In the genomic region with DNA sequence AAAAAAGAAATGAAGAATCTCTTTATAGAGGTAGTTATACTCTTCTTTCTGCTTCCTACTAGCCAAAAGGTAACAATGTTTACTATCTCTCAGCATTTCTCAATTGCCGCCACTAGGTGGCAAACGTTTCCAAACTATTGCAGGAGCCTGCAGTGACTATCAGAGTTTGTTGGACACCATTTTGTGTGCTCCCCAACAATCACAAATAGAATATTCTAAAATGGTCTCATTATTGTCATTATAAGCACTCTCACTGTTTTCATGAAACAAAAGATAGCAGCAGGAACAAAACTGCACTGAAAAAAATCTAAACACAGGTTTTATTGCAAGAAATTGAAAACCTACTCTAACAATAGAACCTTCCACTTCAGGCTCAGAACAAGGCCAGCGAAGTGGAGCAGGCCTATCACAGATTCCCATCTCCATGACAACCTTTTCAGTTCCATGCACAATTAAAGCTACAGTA, we compare ENCODE assay signal across 1 cellular context.
A peak's percentile ranks its signal among the peaks of the same experiment; 100 is the strongest.
TF ChIP-seq lines count a peak whose summit lies in the region.

No MANE protein-coding gene starts in this region.

TF ChIP-seq in HepG2, 621 proteins besides CTCF, POLR2A, EP300 and RAD21 (continued from another document):
- no peak for TF ChIP-seq ZNF501 (CRISPR knock-in tag; IDR thresholded peaks at IDR 0.05)
- TF ChIP-seq CHD2 (IDR thresholded peaks at IDR 0.05; ENCODE audit: low read depth, low read length) = no peak
- TF ChIP-seq ZSCAN30 (CRISPR knock-in tag; IDR thresholded peaks at IDR 0.05) = no peak
- TF ChIP-seq FOXA3 (CRISPR knock-in tag; IDR thresholded peaks at IDR 0.05) = 0 out of 2 replicates have a peak, but pooled peaks have one; percentile 30
- TF ChIP-seq SP1 (IDR thresholded peaks at IDR 0.05) = no peak
- TF ChIP-seq SP1 (CRISPR knock-in tag; IDR thresholded peaks at IDR 0.05) = no peak
- TF ChIP-seq MATR3 (CRISPR knock-in tag; IDR thresholded peaks at IDR 0.05) = no peak
- TF ChIP-seq KMT2A (CRISPR knock-in tag; IDR thresholded peaks at IDR 0.05) = no peak
- no peak for TF ChIP-seq GTF2F1 (IDR thresholded peaks at IDR 0.05; ENCODE audit: low read length)
- no peak for TF ChIP-seq HDAC2 (CRISPR knock-in tag; IDR thresholded peaks at IDR 0.05)
- TF ChIP-seq, protein P1, sequence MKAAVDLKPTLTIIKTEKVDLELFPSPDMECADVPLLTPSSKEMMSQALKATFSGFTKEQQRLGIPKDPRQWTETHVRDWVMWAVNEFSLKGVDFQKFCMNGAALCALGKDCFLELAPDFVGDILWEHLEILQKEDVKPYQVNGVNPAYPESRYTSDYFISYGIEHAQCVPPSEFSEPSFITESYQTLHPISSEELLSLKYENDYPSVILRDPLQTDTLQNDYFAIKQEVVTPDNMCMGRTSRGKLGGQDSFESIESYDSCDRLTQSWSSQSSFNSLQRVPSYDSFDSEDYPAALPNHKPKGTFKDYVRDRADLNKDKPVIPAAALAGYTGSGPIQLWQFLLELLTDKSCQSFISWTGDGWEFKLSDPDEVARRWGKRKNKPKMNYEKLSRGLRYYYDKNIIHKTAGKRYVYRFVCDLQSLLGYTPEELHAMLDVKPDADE (CRISPR knock-in tag; IDR thresholded peaks at IDR 0.05) = no peak
- 0 out of 2 replicates have a peak, but pooled peaks have one; percentile 30 for TF ChIP-seq MIXL1 (CRISPR knock-in tag; IDR thresholded peaks at IDR 0.05)
- TF ChIP-seq NRL (CRISPR knock-in tag; IDR thresholded peaks at IDR 0.05; ENCODE audit: borderline replicate concordance) = no peak
- no peak for TF ChIP-seq ZNF607 (CRISPR knock-in tag; IDR thresholded peaks at IDR 0.05; ENCODE audit: borderline replicate concordance)
- TF ChIP-seq ASH2L (IDR thresholded peaks at IDR 0.05; ENCODE audit: insufficient read length, low read depth, low read length) = no peak
- no peak for TF ChIP-seq JUN (CRISPR knock-in tag; IDR thresholded peaks at IDR 0.05)
- no peak for TF ChIP-seq CENPX (CRISPR knock-in tag; IDR thresholded peaks at IDR 0.05)
- peak; percentile 44; the same call in 1 of the 2 replicates for TF ChIP-seq POGZ (CRISPR knock-in tag; IDR thresholded peaks at IDR 0.05)
- TF ChIP-seq ZMYM3 (CRISPR knock-in tag; IDR thresholded peaks at IDR 0.05) = no peak
- no peak for TF ChIP-seq RARG (CRISPR knock-in tag; IDR thresholded peaks at IDR 0.05; ENCODE audit: low read depth)
- TF ChIP-seq ZZZ3 (CRISPR knock-in tag; IDR thresholded peaks at IDR 0.05; ENCODE audit: borderline replicate concordance) = no peak
- no peak for TF ChIP-seq MTF1 (CRISPR knock-in tag; IDR thresholded peaks at IDR 0.05)
- TF ChIP-seq STAG1 (CRISPR knock-in tag; IDR thresholded peaks at IDR 0.05) = peak; percentile 90
- TF ChIP-seq, protein P2, sequence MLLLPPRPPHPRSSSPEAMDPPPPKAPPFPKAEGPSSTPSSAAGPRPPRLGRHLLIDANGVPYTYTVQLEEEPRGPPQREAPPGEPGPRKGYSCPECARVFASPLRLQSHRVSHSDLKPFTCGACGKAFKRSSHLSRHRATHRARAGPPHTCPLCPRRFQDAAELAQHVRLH (CRISPR knock-in tag; IDR thresholded peaks at IDR 0.05; ENCODE audit: borderline replicate concordance, low read depth) = no peak
- TF ChIP-seq, protein P3, sequence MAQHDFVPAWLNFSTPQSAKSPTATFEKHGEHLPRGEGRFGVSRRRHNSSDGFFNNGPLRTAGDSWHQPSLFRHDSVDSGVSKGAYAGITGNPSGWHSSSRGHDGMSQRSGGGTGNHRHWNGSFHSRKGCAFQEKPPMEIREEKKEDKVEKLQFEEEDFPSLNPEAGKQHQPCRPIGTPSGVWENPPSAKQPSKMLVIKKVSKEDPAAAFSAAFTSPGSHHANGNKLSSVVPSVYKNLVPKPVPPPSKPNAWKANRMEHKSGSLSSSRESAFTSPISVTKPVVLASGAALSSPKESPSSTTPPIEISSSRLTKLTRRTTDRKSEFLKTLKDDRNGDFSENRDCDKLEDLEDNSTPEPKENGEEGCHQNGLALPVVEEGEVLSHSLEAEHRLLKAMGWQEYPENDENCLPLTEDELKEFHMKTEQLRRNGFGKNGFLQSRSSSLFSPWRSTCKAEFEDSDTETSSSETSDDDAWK (CRISPR knock-in tag; IDR thresholded peaks at IDR 0.05) = no peak
- no peak for TF ChIP-seq NAIF1 (CRISPR knock-in tag; IDR thresholded peaks at IDR 0.05; ENCODE audit: borderline replicate concordance)
- no peak for TF ChIP-seq NFIC (IDR thresholded peaks at IDR 0.05; ENCODE audit: low read length)
- TF ChIP-seq CEBPB (IDR thresholded peaks at IDR 0.05; ENCODE audit: borderline replicate concordance, low read depth, low read length) = no peak
- TF ChIP-seq, protein P4, sequence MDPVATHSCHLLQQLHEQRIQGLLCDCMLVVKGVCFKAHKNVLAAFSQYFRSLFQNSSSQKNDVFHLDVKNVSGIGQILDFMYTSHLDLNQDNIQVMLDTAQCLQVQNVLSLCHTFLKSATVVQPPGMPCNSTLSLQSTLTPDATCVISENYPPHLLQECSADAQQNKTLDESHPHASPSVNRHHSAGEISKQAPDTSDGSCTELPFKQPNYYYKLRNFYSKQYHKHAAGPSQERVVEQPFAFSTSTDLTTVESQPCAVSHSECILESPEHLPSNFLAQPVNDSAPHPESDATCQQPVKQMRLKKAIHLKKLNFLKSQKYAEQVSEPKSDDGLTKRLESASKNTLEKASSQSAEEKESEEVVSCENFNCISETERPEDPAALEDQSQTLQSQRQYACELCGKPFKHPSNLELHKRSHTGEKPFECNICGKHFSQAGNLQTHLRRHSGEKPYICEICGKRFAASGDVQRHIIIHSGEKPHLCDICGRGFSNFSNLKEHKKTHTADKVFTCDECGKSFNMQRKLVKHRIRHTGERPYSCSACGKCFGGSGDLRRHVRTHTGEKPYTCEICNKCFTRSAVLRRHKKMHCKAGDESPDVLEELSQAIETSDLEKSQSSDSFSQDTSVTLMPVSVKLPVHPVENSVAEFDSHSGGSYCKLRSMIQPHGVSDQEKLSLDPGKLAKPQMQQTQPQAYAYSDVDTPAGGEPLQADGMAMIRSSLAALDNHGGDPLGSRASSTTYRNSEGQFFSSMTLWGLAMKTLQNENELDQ (CRISPR knock-in tag; IDR thresholded peaks at IDR 0.05; ENCODE audit: borderline replicate concordance) = no peak
TF ChIP-seq in HepG2: peak in this region for 19.
